ENCODE assay signal across 29 cellular contexts in genomic region chr2:162106746-162107145, GRCh38. TPM values are rescaled to one million over a fixed set of nuclear protein-coding genes. Genes with fewer than 3 reads are reported as not detected.
"Had no signal": no experiment of that assay in that cellular context is flagged by ENCODE, and none has a peak within 500 bp of the region (broad histone marks: within the 10 kb centered on the region; RNA-seq: fewer than 3 reads in every experiment).

No MANE protein-coding gene starts in this region.

- H3K27ac ChIP-seq: body of pancreas, colonic mucosa, parathyroid adenoma, psoas muscle, skin epidermis, uterus, VCaP had no signal

- ATAC-seq: esophagus mucosa; left lobe of liver; naive thymus-derived CD4-positive, alpha-beta T cell; stimulated activated effector memory CD8-positive, alpha-beta T cell treated with anti-CD3 and anti-CD28 coated beads, Interleukin-12 subunit alpha, Interleukin-12 subunit beta, amount 100 ng/mL, for 72 hours; stimulated activated naive CD8-positive, alpha-beta T cell treated with anti-CD3 and anti-CD28 coated beads, Interleukin-15, amount 100 ng/mL, for 72 hours had no signal

- H3K4me1 ChIP-seq: body of pancreas, colonic mucosa, parathyroid adenoma, psoas muscle, uterus had no signal

- H3K4me3 ChIP-seq: adrenal gland, body of pancreas, colonic mucosa, psoas muscle, skin epidermis, uterus had no signal

- DNase-seq: activated CD4-positive, alpha-beta T cell treated with anti-CD3 and anti-CD28 coated beads for 4 hours; activated CD4-positive, alpha-beta T cell treated with anti-CD3 and anti-CD28 coated beads, Interleukin-2, amount 50 U/mL, for 4 hours; activated effector memory CD4-positive, alpha-beta T cell treated with anti-CD3 and anti-CD28 coated beads, Interleukin-2, amount 50 U/mL, for 16 hours; activated naive CD4-positive, alpha-beta T cell treated with anti-CD3 and anti-CD28 coated beads for 36 hours; activated naive CD8-positive, alpha-beta T cell treated with anti-CD3 and anti-CD28 coated beads for 36 hours; activated T-cell treated with anti-CD3 and anti-CD28 coated beads for 4 hours; adrenal gland; aorta; body of pancreas; cerebellar nuclear complex; colonic mucosa; head of caudate nucleus; naive thymus-derived CD4-positive, alpha-beta T cell; psoas muscle; stimulated activated CD4-positive, alpha-beta T cell treated with anti-CD3 and anti-CD28 coated beads, Interleukin-12 subunit alpha, Interleukin-12 subunit beta, amount 100 ng/mL, for 4 hours; stimulated activated CD4-positive, alpha-beta T cell treated with anti-CD3 and anti-CD28 coated beads, Interleukin-4, amount 100 ng/mL, for 1 hour; stimulated activated naive CD8-positive, alpha-beta T cell treated with anti-CD3 and anti-CD28 coated beads, Interleukin-15, amount 100 ng/mL, for 72 hours; substantia nigra; T-helper 1 cell; uterus had no signal

- H3K36me3 ChIP-seq: adrenal gland, colonic mucosa, uterus had no signal

- H3K9me3 ChIP-seq: adrenal gland, body of pancreas, colonic mucosa, psoas muscle, uterus had no signal

- H3K27me3 ChIP-seq: adrenal gland, body of pancreas, colonic mucosa, uterus had no signal

- H3K79me2 ChIP-seq: parathyroid adenoma had no signal

- H3K9ac ChIP-seq: parathyroid adenoma had no signal

RNA-seq across cellular contexts. Expression of gene DPP4, which starts 32.7 kb away (rescaled TPM):
- polyA plus RNA-seq: neural cell had no signal

RNA-seq across cellular contexts. Expression of gene GCG, which starts 45.3 kb away (rescaled TPM):
- total RNA-seq: activated naive CD4-positive, alpha-beta T cell treated with anti-CD3 and anti-CD28 coated beads for 36 hours; activated naive CD8-positive, alpha-beta T cell treated with anti-CD3 and anti-CD28 coated beads for 36 hours; activated T-helper 1 cell treated with anti-CD3 and anti-CD28 coated beads, Interleukin-12 subunit alpha, Interleukin-12 subunit beta, Interleukin-2, Interleukin-4 antibody, amounts not matched to agents 30 ng/mL and 10 ng/mL and 1 ng/mL, durations not matched to agents 14 hours and 24 hours and 36 hours; adrenal gland; esophagus mucosa; left lobe of liver; lung microvascular endothelial cell; naive thymus-derived CD4-positive, alpha-beta T cell; psoas muscle; uterus had no signal
- polyA plus RNA-seq: naive thymus-derived CD4-positive, alpha-beta T cell; neural cell had no signal
